Comparison of ENCODE assay signal across 12 cellular contexts in the genomic region with DNA sequence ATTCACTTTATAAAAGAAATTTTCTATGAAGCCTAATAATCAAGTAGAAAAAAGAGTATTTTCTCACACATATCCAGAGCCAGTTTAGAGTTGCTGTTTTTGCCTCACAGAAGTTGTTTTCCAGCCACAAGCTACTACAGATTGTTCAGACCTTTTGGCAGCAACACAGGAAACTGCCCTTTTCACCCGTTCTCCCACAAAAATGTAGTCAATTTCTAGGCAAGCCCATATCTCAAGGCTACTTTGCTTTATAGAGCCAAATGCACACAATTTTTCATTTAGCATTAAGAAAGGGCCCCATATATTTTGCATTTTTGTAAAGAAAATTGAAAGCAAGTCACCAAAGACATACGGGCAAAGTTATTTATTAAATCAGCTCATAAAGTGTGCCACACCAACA. TPM values are rescaled to one million over a fixed set of nuclear protein-coding genes. Genes with fewer than 3 reads are reported as not detected.
DNase-seq lines count a peak whose midpoint lies in the region; ATAC-seq and TF ChIP-seq lines count a peak whose summit lies in the region.
"Had no signal": no experiment of that assay in that cellular context is flagged by ENCODE, and none has a peak within 500 bp of the region (broad histone marks: within the 10 kb centered on the region; RNA-seq: fewer than 3 reads in every experiment).

No MANE protein-coding gene starts in this region.

- H3K27me3 ChIP-seq in Loucy (ENCODE audit: insufficient read depth, low read length, poor library complexity, severe bottlenecking) (no peaks in the 10 kb centered on the region), dorsolateral prefrontal cortex (no peaks in the 10 kb centered on the region), muscle layer of colon (ENCODE audit: control insufficient read depth in 1 of 2, insufficient read depth in 2 of 2, low read length in 2 of 2) (no peaks in the 10 kb centered on the region)

- H3K9me2 ChIP-seq in Loucy (replicated peaks; ENCODE audit: low read depth, low read length), result no peaks in the 10 kb centered on the region

- intact Hi-C loops in dorsolateral prefrontal cortex (cut with DNase I), result no loop called here

- H3K4me1 ChIP-seq in Loucy (ENCODE audit: insufficient read depth, low read length, poor library complexity, severe bottlenecking), result peaks cover 22% of the 10 kb centered on the region
- H3K4me1 ChIP-seq in muscle layer of colon (ENCODE audit: insufficient read depth, low read length), result peaks cover 37% of the 10 kb centered on the region

- H3K9ac ChIP-seq in Loucy (ENCODE audit: low read depth, low read length, poor library complexity, severe bottlenecking), result no peak overlapping the region
- no peak overlapping the region for H3K9ac ChIP-seq in muscle layer of colon (ENCODE audit: low read length)

- peak overlapping the region; percentile 21 for H3K4me2 ChIP-seq in Loucy (ENCODE audit: low read depth, low read length, poor library complexity, severe bottlenecking)

- peaks cover 5% of the 10 kb centered on the region for H3K9me3 Mint-ChIP-seq in stimulated activated memory B cell treated with anti-CD40 and anti-IgM and Interleukin-4, amounts not matched to agents 10 μg/mL and 1 μg/mL and 100 μg/mL, for 72 hours
- no peaks in the 10 kb centered on the region for H3K9me3 Mint-ChIP-seq in glutamatergic neuron (ENCODE audit: unreplicated experiment)

- peak overlapping the region; percentile 18 to 89 (median 75) for H3K27ac ChIP-seq in dorsolateral prefrontal cortex
- peak overlapping the region; percentile 25 for H3K27ac ChIP-seq in muscle layer of colon (ENCODE audit: low read depth, low read length)
- H3K27ac ChIP-seq: RWPE1 had no signal

- peaks cover 21% of the 10 kb centered on the region for H3K36me3 Mint-ChIP-seq in stimulated activated memory B cell treated with anti-CD40 and anti-IgM and Interleukin-4, amounts not matched to agents 10 μg/mL and 1 μg/mL and 100 μg/mL, for 72 hours
- H3K36me3 Mint-ChIP-seq in glutamatergic neuron (ENCODE audit: unreplicated experiment), result peaks cover 7% of the 10 kb centered on the region
- H3K36me3 Mint-ChIP-seq: activated CD8-positive, alpha-beta memory T cell treated with anti-CD3 and anti-CD28 coated beads, Interleukin-2, amount 10 ng/mL, durations not matched to agents 7 days and 5 days had no signal

- no peaks in the 10 kb centered on the region for H3K27me3 Mint-ChIP-seq in stimulated activated memory B cell treated with anti-CD40 and anti-IgM and Interleukin-4, amounts not matched to agents 10 μg/mL and 1 μg/mL and 100 μg/mL, for 72 hours
- H3K27me3 Mint-ChIP-seq in glutamatergic neuron (ENCODE audit: unreplicated experiment), result no peaks in the 10 kb centered on the region
- H3K27me3 Mint-ChIP-seq: activated CD8-positive, alpha-beta memory T cell treated with anti-CD3 and anti-CD28 coated beads, Interleukin-2, amount 10 ng/mL, durations not matched to agents 7 days and 5 days had no signal

- no peak overlapping the region for H3K4me3 Mint-ChIP-seq in stimulated activated memory B cell treated with anti-CD40 and anti-IgM and Interleukin-4, amounts not matched to agents 10 μg/mL and 1 μg/mL and 100 μg/mL, for 72 hours
- no peak overlapping the region for H3K4me3 Mint-ChIP-seq in glutamatergic neuron (ENCODE audit: unreplicated experiment)
- H3K4me3 Mint-ChIP-seq: activated CD8-positive, alpha-beta memory T cell treated with anti-CD3 and anti-CD28 coated beads, Interleukin-2, amount 10 ng/mL, durations not matched to agents 7 days and 5 days had no signal

- TF ChIP-seq CTCF in Loucy (conservative IDR thresholded peaks at IDR 0.05; ENCODE audit: low read length), result no peak
- no peak for TF ChIP-seq CTCF in dorsolateral prefrontal cortex (IDR thresholded peaks at IDR 0.05 in 54 of 56, conservative IDR thresholded peaks at IDR 0.05 in 2 of 56; ENCODE audit: low read depth in 1 of 56, partially characterized antibody in 56 of 56)
- TF ChIP-seq CTCF in glutamatergic neuron (IDR thresholded peaks at IDR 0.05; ENCODE audit: partially characterized antibody, unreplicated experiment), result no peak

- peaks cover 5% of the 10 kb centered on the region for H3K4me1 Mint-ChIP-seq in stimulated activated memory B cell treated with anti-CD40 and anti-IgM and Interleukin-4, amounts not matched to agents 10 μg/mL and 1 μg/mL and 100 μg/mL, for 72 hours
- no peaks in the 10 kb centered on the region for H3K4me1 Mint-ChIP-seq in glutamatergic neuron (ENCODE audit: low read depth, unreplicated experiment)
- H3K4me1 Mint-ChIP-seq: activated CD8-positive, alpha-beta memory T cell treated with anti-CD3 and anti-CD28 coated beads, Interleukin-2, amount 10 ng/mL, durations not matched to agents 7 days and 5 days had no signal

- H3K36me3 ChIP-seq in Loucy (ENCODE audit: insufficient read depth, low read length) (no peaks in the 10 kb centered on the region; the same call in 1 of the 2 replicates), muscle layer of colon (ENCODE audit: insufficient read depth, low read length) (no peaks in the 10 kb centered on the region)

- H3K9me3 ChIP-seq in Loucy (ENCODE audit: insufficient read depth, low read depth, low read length), result peaks cover 3% of the 10 kb centered on the region; the same call in 1 of the 2 replicates
- H3K9me3 ChIP-seq in muscle layer of colon (ENCODE audit: low read length), result no peaks in the 10 kb centered on the region

- no peak overlapping the region for H3K27ac Mint-ChIP-seq in stimulated activated memory B cell treated with anti-CD40 and anti-IgM and Interleukin-4, amounts not matched to agents 10 μg/mL and 1 μg/mL and 100 μg/mL, for 72 hours
- H3K27ac Mint-ChIP-seq in glutamatergic neuron (ENCODE audit: unreplicated experiment), result no peak overlapping the region
- H3K27ac Mint-ChIP-seq: activated CD8-positive, alpha-beta memory T cell treated with anti-CD3 and anti-CD28 coated beads, Interleukin-2, amount 10 ng/mL, durations not matched to agents 7 days and 5 days had no signal

- H3K4me3 ChIP-seq in Loucy (ENCODE audit: low read length, poor library complexity, severe bottlenecking) (no peak overlapping the region), dorsolateral prefrontal cortex (peak overlapping the region in 49 of 59 donors; percentile 1 to 61 (median 32)), muscle layer of colon (ENCODE audit: low read depth in 1 of 2, low read length in 2 of 2) (peak overlapping the region in 1 of 2 donors; percentile 19)
- H3K4me3 ChIP-seq: K562 had no signal

- peaks cover 95% of the 10 kb centered on the region for H3K79me2 ChIP-seq in Loucy (ENCODE audit: insufficient read depth, low read length)

- H2AFZ ChIP-seq in Loucy (ENCODE audit: low read length), result no peak overlapping the region

- H4K20me1 ChIP-seq in Loucy (ENCODE audit: insufficient read depth, low read length, poor library complexity, severe bottlenecking), result peaks cover 2% of the 10 kb centered on the region

- ATAC-seq in HG03378 (IDR thresholded peaks at IDR 0.05; ENCODE audit: unreplicated experiment), result no peak
- no peak for ATAC-seq in stimulated activated memory B cell treated with anti-CD40 and anti-IgM and Interleukin-4, amounts not matched to agents 10 μg/mL and 1 μg/mL and 100 μg/mL, for 72 hours
- ATAC-seq: activated CD8-positive, alpha-beta memory T cell treated with anti-CD3 and anti-CD28 coated beads, Interleukin-2, amount 10 ng/mL, durations not matched to agents 7 days and 5 days; K562 had no signal

- DNase-seq in A172 (ENCODE audit: low spot score), result peak; percentile 55
- no peak for DNase-seq in dorsolateral prefrontal cortex
- DNase-seq in glutamatergic neuron, result no peak
- DNase-seq in NCI-H510A (lab: John Stamatoyannopoulos, UW), result no peak
- DNase-seq: activated CD8-positive, alpha-beta memory T cell treated with anti-CD3 and anti-CD28 coated beads, Interleukin-2, amount 10 ng/mL, durations not matched to agents 7 days and 5 days; AML-193 had no signal

- H3F3A ChIP-seq in Loucy (ENCODE audit: low read depth), result no peaks in the 10 kb centered on the region

RNA-seq across cellular contexts. Expression of gene EPB41L2, which starts 49.5 kb away (rescaled TPM):
- total RNA-seq in A172 (2014; rRNA removed; shearing (Covaris generic)), result 17.5 and 18.3 TPM in 2 replicates
- total RNA-seq in dorsolateral prefrontal cortex (100 to 1,000 TPM; 223 to 458 (median 339) TPM), glutamatergic neuron (ENCODE audit: unreplicated experiment) (36.2 TPM)
